In the genomic region with DNA sequence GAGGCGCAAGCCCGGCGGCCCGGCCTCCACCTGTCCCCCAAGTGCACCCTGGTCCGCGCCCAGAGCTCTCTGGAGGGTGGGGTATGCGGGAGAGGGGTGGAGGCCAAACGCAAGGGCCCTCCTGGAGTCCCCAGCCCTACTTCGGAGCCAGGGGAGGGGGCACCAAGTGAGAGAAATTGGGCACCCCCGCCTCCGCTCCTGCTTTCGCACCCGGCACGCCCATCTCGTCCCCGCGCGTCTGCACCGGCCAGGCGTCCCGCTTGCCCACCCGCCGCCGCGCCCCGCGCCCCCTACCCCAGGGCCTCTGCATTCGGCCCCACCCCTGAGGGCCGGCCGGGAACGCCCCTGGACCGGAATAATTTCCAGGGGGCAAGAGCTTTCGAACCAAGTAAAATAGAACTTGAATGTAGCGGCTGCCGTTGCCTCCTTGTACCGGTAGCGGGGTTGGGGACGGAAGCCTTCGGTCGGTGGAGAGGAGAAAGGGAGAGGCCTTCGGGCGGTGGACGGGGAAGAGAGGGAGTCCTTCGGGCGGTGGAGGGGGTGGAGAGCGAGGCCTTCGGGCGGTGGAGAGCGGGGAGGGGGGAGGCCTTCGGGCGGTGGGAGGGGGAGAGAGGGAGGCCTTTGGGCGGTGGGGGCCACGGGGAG, we compare ENCODE assay signal across 8 cellular contexts.
DNase-seq lines count a peak whose midpoint lies in the region; TF ChIP-seq lines count a peak whose summit lies in the region.

No MANE protein-coding gene starts in this region.

- peaks cover 15% of the 10 kb centered on the region; the same call in 1 of the 2 replicates for H3K79me2 ChIP-seq in Loucy (ENCODE audit: insufficient read depth, low read length)

- H3K4me3 Mint-ChIP-seq in nephron: peak overlapping the region; percentile 95 to 97 (median 96)

- H3F3A ChIP-seq in Loucy (ENCODE audit: low read depth): no peaks in the 10 kb centered on the region

- DNase-seq in SHP77 (lab: John Stamatoyannopoulos, UW) (peak; percentile 77 to 86), SHP77 treated with DMSO at 0.1 percent for 48 hours (lab: John Stamatoyannopoulos, UW) (no peak), epithelial cell of prostate (ENCODE audit: low read depth, low spot score) (no peak), DMS79 (lab: John Stamatoyannopoulos, UW) (no peak), Ammon's horn (ENCODE audit: low spot score) (no peak)

- no peaks in the 10 kb centered on the region for H3K9me3 ChIP-seq in Loucy (ENCODE audit: insufficient read depth, low read depth, low read length)

- no peaks in the 10 kb centered on the region for H3K9me3 Mint-ChIP-seq in nephron

- TF ChIP-seq CTCF in Loucy (conservative IDR thresholded peaks at IDR 0.05; ENCODE audit: low read length) (no peak), WI38 (IDR thresholded peaks at IDR 0.05; ENCODE audit: low read depth, low read length) (no peak), nephron (IDR thresholded peaks at IDR 0.05; ENCODE audit: unreplicated experiment in 3 of 3) (peak in 1 of 3 experiments; percentile 10)

- peak overlapping the region; percentile 90 for H3K9ac ChIP-seq in Loucy (ENCODE audit: low read depth, low read length, poor library complexity, severe bottlenecking)

- H3K4me1 Mint-ChIP-seq in nephron: no peaks in the 10 kb centered on the region

- peak overlapping the region; percentile 94 to 98 (median 98) for H3K27ac Mint-ChIP-seq in nephron

- peaks cover 13% of the 10 kb centered on the region; the same call in 1 of the 2 replicates for H3K36me3 ChIP-seq in Loucy (ENCODE audit: insufficient read depth, low read length)

- no peaks in the 10 kb centered on the region for H3K27me3 ChIP-seq in Loucy (ENCODE audit: insufficient read depth, low read length, poor library complexity, severe bottlenecking)

- no peaks in the 10 kb centered on the region for H3K27me3 Mint-ChIP-seq in nephron (ENCODE audit: low read depth)

- H2AFZ ChIP-seq in Loucy (ENCODE audit: low read length): peak overlapping the region; percentile 65

- H4K20me1 ChIP-seq in Loucy (ENCODE audit: insufficient read depth, low read length, poor library complexity, severe bottlenecking): peaks cover 19% of the 10 kb centered on the region

- peak overlapping the region; percentile 91 for H3K4me3 ChIP-seq in Loucy (ENCODE audit: low read length, poor library complexity, severe bottlenecking)
- H3K4me3 ChIP-seq in WI38 (ENCODE audit: low read depth, low read length): peak overlapping the region; percentile 86

- peak overlapping the region; percentile 89 for H3K4me2 ChIP-seq in Loucy (ENCODE audit: low read depth, low read length, poor library complexity, severe bottlenecking)

- no peaks in the 10 kb centered on the region for H3K36me3 Mint-ChIP-seq in nephron (ENCODE audit: low read depth)

- peak overlapping the region; percentile 90 for H3K27ac ChIP-seq in epithelial cell of prostate

- H3K4me1 ChIP-seq in Loucy (ENCODE audit: insufficient read depth, low read length, poor library complexity, severe bottlenecking): peaks cover 7% of the 10 kb centered on the region

- H3K9me2 ChIP-seq in Loucy (replicated peaks; ENCODE audit: low read depth, low read length): no peaks in the 10 kb centered on the region

Comparison
In these comparisons a context has a peak if more than half of its experiments do, and no peak if none do; other contexts are left out.
1. DNase-seq: peak in SHP77 (2 of 2); none in SHP77 treated with DMSO at 0.1 percent for 48 hours (single experiment), epithelial cell of prostate (single experiment), DMS79 (single experiment) and Ammon's horn (single experiment).